Comparison of ENCODE assay signal across 21 cellular contexts in genomic region chr2:203707530-203707929, GRCh38. TPM values are rescaled to one million over a fixed set of nuclear protein-coding genes. Genes with fewer than 3 reads are reported as not detected.
DNase-seq lines count a peak whose midpoint lies in the region; ATAC-seq and TF ChIP-seq lines count a peak whose summit lies in the region.
"Had no signal": no experiment of that assay in that cellular context is flagged by ENCODE, and none has a peak within 500 bp of the region (broad histone marks: within the 10 kb centered on the region; RNA-seq: fewer than 3 reads in every experiment).

No MANE protein-coding gene starts in this region.

- H3K27me3 ChIP-seq in thoracic aorta (replicated peaks; ENCODE audit: insufficient read depth), result no peaks in the 10 kb centered on the region
- H3K27me3 ChIP-seq: heart right ventricle, MG63, neural progenitor cell had no signal

- peak overlapping the region; percentile 11 for H3K4me3 ChIP-seq in thoracic aorta
- H3K4me3 ChIP-seq: MG63, neural progenitor cell had no signal

- no peaks in the 10 kb centered on the region for H3K36me3 ChIP-seq in thoracic aorta
- H3K36me3 ChIP-seq: heart right ventricle, MG63, neural progenitor cell had no signal

- H3K27ac Mint-ChIP-seq in activated naive CD8-positive, alpha-beta T cell treated with anti-CD3 and anti-CD28 coated beads for 36 hours, result peak overlapping the region; percentile 95
- H3K27ac Mint-ChIP-seq: neural progenitor cell had no signal

- H3K27me3 Mint-ChIP-seq in activated naive CD8-positive, alpha-beta T cell treated with anti-CD3 and anti-CD28 coated beads for 36 hours, result no peaks in the 10 kb centered on the region

- peak; percentile 33 for DNase-seq in activated naive CD4-positive, alpha-beta T cell treated with Interleukin-2 at 50 U/mL for 16 hours
- no peak for DNase-seq in activated naive CD4-positive, alpha-beta T cell (lab: John Stamatoyannopoulos, UW)
- DNase-seq in RPMI8226 (peak; percentile 45), thoracic aorta (ENCODE audit: low spot score) (no peak), NCI-H82 (lab: John Stamatoyannopoulos, UW) (no peak), SW480 (ENCODE audit: low spot score) (no peak), islet precursor cell (no peak)
- DNase-seq in activated naive CD8-positive, alpha-beta T cell treated with anti-CD3 and anti-CD28 coated beads for 36 hours, result no peak
- DNase-seq: ACHN; activated CD4-positive, alpha-beta T cell treated with anti-CD3 and anti-CD28 coated beads, Interleukin-2, amount 50 U/mL, for 48 hours; Caco-2; heart right ventricle; MG63; NCI-H187; NCI-H510A; retina had no signal

- no peak overlapping the region for H3K27ac ChIP-seq in thoracic aorta
- H3K27ac ChIP-seq: neural progenitor cell had no signal

- peaks cover 57% of the 10 kb centered on the region for H3K4me1 Mint-ChIP-seq in activated naive CD8-positive, alpha-beta T cell treated with anti-CD3 and anti-CD28 coated beads for 36 hours
- H3K4me1 Mint-ChIP-seq: neural progenitor cell had no signal

- no peaks in the 10 kb centered on the region for H3K4me1 ChIP-seq in thoracic aorta (ENCODE audit: control insufficient read depth in 1 of 2, low read depth in 2 of 2)
- H3K4me1 ChIP-seq: neural progenitor cell had no signal

- peak overlapping the region; percentile 89 for H3K4me3 Mint-ChIP-seq in activated naive CD8-positive, alpha-beta T cell treated with anti-CD3 and anti-CD28 coated beads for 36 hours
- H3K4me3 Mint-ChIP-seq: neural progenitor cell had no signal

- no peak for TF ChIP-seq CTCF in thoracic aorta (IDR thresholded peaks at IDR 0.05)

- no peak for ATAC-seq in thoracic aorta (ENCODE audit: insufficient number of reproducible peaks, low FRiP score, low read depth)
- ATAC-seq: HCT116, heart right ventricle had no signal

- H3K9me3 ChIP-seq in thoracic aorta, result no peaks in the 10 kb centered on the region
- H3K9me3 ChIP-seq: MG63 had no signal

- peaks cover 13% of the 10 kb centered on the region for H3K9me3 Mint-ChIP-seq in activated naive CD8-positive, alpha-beta T cell treated with anti-CD3 and anti-CD28 coated beads for 36 hours

- H3K36me3 Mint-ChIP-seq in activated naive CD8-positive, alpha-beta T cell treated with anti-CD3 and anti-CD28 coated beads for 36 hours, result peaks cover 50% of the 10 kb centered on the region
- H3K36me3 Mint-ChIP-seq: neural progenitor cell had no signal

RNA-seq across cellular contexts. Expression of gene CD28, which starts 1.1 kb away (rescaled TPM):
- 10 to 100 TPM; 84.0 to 88.8 TPM for total RNA-seq in activated naive CD8-positive, alpha-beta T cell treated with anti-CD3 and anti-CD28 coated beads for 36 hours
- 1 to 10 TPM; 3.5 to 4.3 TPM for total RNA-seq in thoracic aorta
- total RNA-seq: bronchial epithelial cell, G401, SK-MEL-5 had no signal

Comparison
In these comparisons a context has a peak if more than half of its experiments do, and no peak if none do; other contexts are left out.
1. DNase-seq: peak in activated naive CD4-positive, alpha-beta T cell treated with Interleukin-2 at 50 U/mL for 16 hours (single experiment) and RPMI8226 (single experiment); none in activated naive CD4-positive, alpha-beta T cell (0 of 4), activated naive CD8-positive, alpha-beta T cell treated with anti-CD3 and anti-CD28 coated beads for 36 hours (single experiment), thoracic aorta (single experiment), NCI-H82 (single experiment), SW480 (single experiment) and islet precursor cell (single experiment).
2. RNA of gene CD28, which starts 1.1 kb away (total RNA-seq): 84.0 to 88.8 TPM in activated naive CD8-positive, alpha-beta T cell treated with anti-CD3 and anti-CD28 coated beads for 36 hours; 3.5 to 4.3 TPM in thoracic aorta; every median in the first group is over 10 times any median in the second.